Comparison of ENCODE assay signal across 8 cellular contexts in the genomic region with DNA sequence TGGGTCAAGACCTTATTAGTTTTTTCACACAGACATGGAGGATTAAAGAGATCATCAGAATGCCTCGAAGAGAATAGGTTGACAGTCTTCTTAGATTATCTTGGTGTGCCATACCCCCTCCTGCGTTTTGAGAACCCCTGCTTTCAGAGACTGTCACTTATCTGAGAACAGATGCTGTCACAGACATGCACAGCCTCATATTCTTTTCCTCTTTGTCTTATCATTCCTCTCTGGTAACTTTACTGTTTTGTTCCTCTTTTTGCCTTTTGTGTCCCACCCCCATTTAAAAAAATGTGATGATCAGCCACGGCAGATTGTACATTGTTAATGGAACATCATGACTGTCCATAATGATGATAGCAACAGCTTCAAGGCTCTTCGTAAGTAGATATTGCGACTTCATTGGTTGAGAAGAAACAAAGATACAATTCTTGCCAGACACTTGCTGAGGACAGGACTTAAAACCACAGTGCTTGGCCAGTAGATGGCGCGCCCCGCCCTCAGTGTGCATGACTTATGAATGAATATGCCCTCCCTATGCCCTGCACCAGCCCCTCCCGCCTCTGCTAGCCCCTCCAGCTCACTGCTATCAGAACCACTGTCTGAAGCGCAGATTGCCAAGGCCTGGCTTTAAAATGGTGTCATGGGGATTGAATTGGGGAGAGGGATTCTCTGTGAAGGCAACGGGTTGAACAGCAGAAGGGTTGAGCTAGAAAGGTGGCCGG. TPM values are rescaled to one million over a fixed set of nuclear protein-coding genes. Genes with fewer than 3 reads are reported as not detected.
DNase-seq lines count a peak whose midpoint lies in the region; ATAC-seq and TF ChIP-seq lines count a peak whose summit lies in the region.

No MANE protein-coding gene starts in this region.

- H3K4me3 ChIP-seq in BLaER1 (no peak overlapping the region), SK-N-SH (ENCODE audit: low read depth in 2 of 2, low read length in 1 of 2) (peak overlapping the region in 1 of 2 experiments; percentile 22; a peak in 1 of 4 replicates), gastroesophageal sphincter (no peak overlapping the region), parathyroid adenoma (ENCODE audit: low read depth, low read length) (no peak overlapping the region), transverse colon (no peak overlapping the region)

- TF ChIP-seq EP300 in SK-N-SH (IDR thresholded peaks at IDR 0.05; ENCODE audit: borderline replicate concordance in 1 of 2, low read depth in 1 of 2, low read length in 1 of 2), result no peak
- TF ChIP-seq EP300 in gastroesophageal sphincter (IDR thresholded peaks at IDR 0.05), result no peak
- no peak for TF ChIP-seq EP300 in transverse colon (IDR thresholded peaks at IDR 0.05; ENCODE audit: low read depth)

- H3K27me3 ChIP-seq in BLaER1, result no peaks in the 10 kb centered on the region
- H3K27me3 ChIP-seq in SK-N-SH (ENCODE audit: insufficient read depth), result no peaks in the 10 kb centered on the region
- H3K27me3 ChIP-seq in gastroesophageal sphincter, result no peaks in the 10 kb centered on the region
- no peaks in the 10 kb centered on the region for H3K27me3 ChIP-seq in parathyroid adenoma (ENCODE audit: control insufficient read depth, insufficient read depth, low read length)
- H3K27me3 ChIP-seq in transverse colon, result no peaks in the 10 kb centered on the region

- H3K9me3 ChIP-seq in BLaER1 (no peaks in the 10 kb centered on the region), SK-N-SH (no peaks in the 10 kb centered on the region), gastroesophageal sphincter (no peaks in the 10 kb centered on the region), parathyroid adenoma (ENCODE audit: control insufficient read depth, low read length) (no peaks in the 10 kb centered on the region), transverse colon (no peaks in the 10 kb centered on the region)

- WGBS in SK-N-SH (ENCODE audit: low lambda C conversion rate), result 17% methylated on average over 12 of the region's 12 CpGs
- WGBS in gastroesophageal sphincter (ENCODE audit: low coverage in 1 of 2), 2 donors, result 12 to 14% methylated on average over 6 to 11 of the region's 12 CpGs
- 18 to 32% methylated on average over 5 to 12 of the region's 12 CpGs for WGBS in transverse colon (ENCODE audit: low coverage in 1 of 2), 2 donors

- H3K79me2 ChIP-seq in SK-N-SH (ENCODE audit: insufficient read depth) (peaks cover 13% of the 10 kb centered on the region), parathyroid adenoma (no peaks in the 10 kb centered on the region)

- H3K27ac ChIP-seq in BLaER1, result no peak overlapping the region
- H3K27ac ChIP-seq in SK-N-SH (ENCODE audit: low read depth in 2 of 2, low read length in 1 of 2), result peak overlapping the region; percentile 29 to 53; a peak in 3 of 4 replicates
- H3K27ac ChIP-seq in gastroesophageal sphincter, result peak overlapping the region in 1 of 4 donors; percentile 11
- H3K27ac ChIP-seq in parathyroid adenoma, result no peak overlapping the region
- H3K27ac ChIP-seq in transverse colon, result no peak overlapping the region

- H3K4me1 ChIP-seq in BLaER1 (peaks cover 39% of the 10 kb centered on the region), SK-N-SH (ENCODE audit: control insufficient read depth in 1 of 2, insufficient read depth in 2 of 2, low read depth in 1 of 2, low read length in 1 of 2) (peaks cover 16 to 21% of the 10 kb centered on the region in 2 experiments; a peak in 3 of 4 replicates), gastroesophageal sphincter (peaks cover 0 to 35% (median 0%) of the 10 kb centered on the region in 3 donors), parathyroid adenoma (peaks cover 7% of the 10 kb centered on the region), transverse colon (peaks cover 0 to 12% (median 7%) of the 10 kb centered on the region in 4 donors)

- H3K36me3 ChIP-seq in BLaER1, result no peaks in the 10 kb centered on the region
- H3K36me3 ChIP-seq in SK-N-SH (replicated peaks in 1 of 2; ENCODE audit: control insufficient read depth in 1 of 2, insufficient read depth in 2 of 2, low read length in 1 of 2), result no peaks in the 10 kb centered on the region
- no peaks in the 10 kb centered on the region for H3K36me3 ChIP-seq in gastroesophageal sphincter
- no peaks in the 10 kb centered on the region for H3K36me3 ChIP-seq in parathyroid adenoma (ENCODE audit: control insufficient read depth, insufficient read depth, low read length)
- no peaks in the 10 kb centered on the region for H3K36me3 ChIP-seq in transverse colon

- POLR2A ChIA-PET in SK-N-SH (lab: Yijun Ruan, JAX), result interaction anchor here (1.3 kb wide), 1 partner anchor 231 kb away, joined by 3 read pairs; no protein-coding TSS in a partner anchor

- peak; percentile 96 for TF ChIP-seq RAD21 in SK-N-SH (IDR thresholded peaks at IDR 0.05; ENCODE audit: low read length)

- in situ Hi-C loops in transverse colon (cut with MboI; ENCODE audit: low pct_ligation_motif_present in 1 of 4, low pct_unique_long_range_greater_than_20kb in 1 of 4, low sequenced_read_pairs in 3 of 4), result loop anchor here in 3 of 4 donors (5.0 to 25.0 kb wide), 3 partner anchors 238 to 313 kb away; no protein-coding TSS in a partner anchor

- ATAC-seq in GM21423 (IDR thresholded peaks at IDR 0.05; ENCODE audit: unreplicated experiment) (peak; percentile 39), gastroesophageal sphincter (peak; percentile 39)

- TF ChIP-seq POLR2A in gastroesophageal sphincter (IDR thresholded peaks at IDR 0.05) (no peak), transverse colon (IDR thresholded peaks at IDR 0.05) (no peak)

- peak overlapping the region; percentile 94 for H3K4me2 ChIP-seq in BLaER1
- H3K4me2 ChIP-seq in SK-N-SH, result no peak overlapping the region
- no peak overlapping the region for H3K4me2 ChIP-seq in parathyroid adenoma (ENCODE audit: low read length)

- TF ChIP-seq CTCF in SK-N-SH (IDR thresholded peaks at IDR 0.05) (peak; percentile 99), gastroesophageal sphincter (IDR thresholded peaks at IDR 0.05) (peak; percentile 73 to 87 (median 76)), parathyroid adenoma (IDR thresholded peaks at IDR 0.05) (peak; percentile 91), transverse colon (IDR thresholded peaks at IDR 0.05) (peak; percentile 70 to 83 (median 79))

- H4K20me1 ChIP-seq in BLaER1, result no peaks in the 10 kb centered on the region; the same call in 1 of the 2 replicates
- H4K20me1 ChIP-seq in SK-N-SH (ENCODE audit: insufficient read depth), result no peaks in the 10 kb centered on the region

- no peaks in the 10 kb centered on the region for H3K9me2 ChIP-seq in SK-N-SH

- CTCF ChIA-PET in SK-N-SH (lab: Yijun Ruan, JAX), result interaction anchor here (0.6 to 10.1 kb wide), 57 partner anchors 11 to 568 kb away, joined by 3 to 284 read pairs (median 5); a partner anchor contains a TSS

- intact Hi-C loops in transverse colon (cut with DNase I; ENCODE audit: low total_unique reads), result loop anchor here (2.0 to 10.0 kb wide), 2 partner anchors 100 to 314 kb away; no protein-coding TSS in a partner anchor

- H2AFZ ChIP-seq in SK-N-SH (ENCODE audit: low read depth) (peak overlapping the region; percentile 68), parathyroid adenoma (peak overlapping the region; percentile 56)

- no peak overlapping the region; the same call in 1 of the 2 replicates for H3K9ac ChIP-seq in BLaER1
- no peak overlapping the region for H3K9ac ChIP-seq in SK-N-SH
- H3K9ac ChIP-seq in parathyroid adenoma, result no peak overlapping the region

- H3F3A ChIP-seq in SK-N-SH (replicated peaks; ENCODE audit: insufficient read depth), result peaks cover 29% of the 10 kb centered on the region

- peak; percentile 62 for DNase-seq in NCI-H1092 (lab: John Stamatoyannopoulos, UW)
- DNase-seq in SK-N-SH, result peak; percentile 89
- peak; percentile 87 for DNase-seq in activated gamma-delta T cell treated with anti-CD3 and anti-CD28 coated beads, Interleukin-2, amount 50 U/mL, for 16 hours (ENCODE audit: low read depth)
- peak; percentile 87 for DNase-seq in transverse colon

TF ChIP-seq in SK-N-SH, 30 proteins besides CTCF, POLR2A, EP300 and RAD21 (continues in another document):
- TF ChIP-seq TCF12 (IDR thresholded peaks at IDR 0.05), result no peak; the same call in 1 of the 2 replicates
- TF ChIP-seq NFIC (IDR thresholded peaks at IDR 0.05; ENCODE audit: borderline replicate concordance), result no peak
- TF ChIP-seq MXI1 (IDR thresholded peaks at IDR 0.05; ENCODE audit: low read depth, low read length), result no peak; the same call in 1 of the 2 replicates
- TF ChIP-seq, protein P1, sequence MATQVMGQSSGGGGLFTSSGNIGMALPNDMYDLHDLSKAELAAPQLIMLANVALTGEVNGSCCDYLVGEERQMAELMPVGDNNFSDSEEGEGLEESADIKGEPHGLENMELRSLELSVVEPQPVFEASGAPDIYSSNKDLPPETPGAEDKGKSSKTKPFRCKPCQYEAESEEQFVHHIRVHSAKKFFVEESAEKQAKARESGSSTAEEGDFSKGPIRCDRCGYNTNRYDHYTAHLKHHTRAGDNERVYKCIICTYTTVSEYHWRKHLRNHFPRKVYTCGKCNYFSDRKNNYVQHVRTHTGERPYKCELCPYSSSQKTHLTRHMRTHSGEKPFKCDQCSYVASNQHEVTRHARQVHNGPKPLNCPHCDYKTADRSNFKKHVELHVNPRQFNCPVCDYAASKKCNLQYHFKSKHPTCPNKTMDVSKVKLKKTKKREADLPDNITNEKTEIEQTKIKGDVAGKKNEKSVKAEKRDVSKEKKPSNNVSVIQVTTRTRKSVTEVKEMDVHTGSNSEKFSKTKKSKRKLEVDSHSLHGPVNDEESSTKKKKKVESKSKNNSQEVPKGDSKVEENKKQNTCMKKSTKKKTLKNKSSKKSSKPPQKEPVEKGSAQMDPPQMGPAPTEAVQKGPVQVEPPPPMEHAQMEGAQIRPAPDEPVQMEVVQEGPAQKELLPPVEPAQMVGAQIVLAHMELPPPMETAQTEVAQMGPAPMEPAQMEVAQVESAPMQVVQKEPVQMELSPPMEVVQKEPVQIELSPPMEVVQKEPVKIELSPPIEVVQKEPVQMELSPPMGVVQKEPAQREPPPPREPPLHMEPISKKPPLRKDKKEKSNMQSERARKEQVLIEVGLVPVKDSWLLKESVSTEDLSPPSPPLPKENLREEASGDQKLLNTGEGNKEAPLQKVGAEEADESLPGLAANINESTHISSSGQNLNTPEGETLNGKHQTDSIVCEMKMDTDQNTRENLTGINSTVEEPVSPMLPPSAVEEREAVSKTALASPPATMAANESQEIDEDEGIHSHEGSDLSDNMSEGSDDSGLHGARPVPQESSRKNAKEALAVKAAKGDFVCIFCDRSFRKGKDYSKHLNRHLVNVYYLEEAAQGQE (IDR thresholded peaks at IDR 0.05; ENCODE audit: low read depth, low read length), result no peak

RNA-seq across cellular contexts. Expression of a gene that starts 2.6 kb away (rescaled TPM):
- 14.0 and 18.4 TPM in 2 replicates for polyA plus RNA-seq in SK-N-SH (2012; rRNA removed)
- 23.1 and 29.2 TPM in 2 replicates for polyA plus RNA-seq in SK-N-SH (2012; cell fraction: cytosol; rRNA removed)
- 10.6 and 14.8 TPM in 2 replicates for polyA plus RNA-seq in SK-N-SH (2012; cell fraction: nucleus; rRNA removed)
- 10 to 100 TPM in 3 of 4 donors, 1 to 10 TPM in 1; 7.6 to 30.1 (median 15.1) TPM for total RNA-seq in gastroesophageal sphincter
- 10 to 100 TPM in 1 of 4 donors, 1 to 10 TPM in 3; 1.6 to 10.3 (median 4.0) TPM for total RNA-seq in transverse colon

RNA-seq across cellular contexts. Expression of a gene that starts 8.1 kb away (rescaled TPM):
- 29.1 and 31.4 TPM in 2 replicates for polyA plus RNA-seq in SK-N-SH (2012; rRNA removed)
- 42.1 and 54.1 TPM in 2 replicates for polyA plus RNA-seq in SK-N-SH (2012; cell fraction: cytosol; rRNA removed)
- 10.5 and 23.5 TPM in 2 replicates for polyA plus RNA-seq in SK-N-SH (2012; cell fraction: nucleus; rRNA removed)
- total RNA-seq in gastroesophageal sphincter, result 10 to 100 TPM; 28.3 to 47.3 (median 37.3) TPM
- 10 to 100 TPM in 2 of 4 donors, 1 to 10 TPM in 2; 7.2 to 25.2 (median 12.5) TPM for total RNA-seq in transverse colon

Comparison
In these comparisons a context has a peak if more than half of its experiments do, and no peak if none do; other contexts are left out.
1. H3K27ac ChIP-seq: peak in SK-N-SH (2 of 2); none in BLaER1 (single experiment), parathyroid adenoma (single experiment) and transverse colon (0 of 4).
2. Peak in every context shown above with its lines, with median percentiles within 50 percentile points of each other: DNase-seq and CTCF ChIP-seq.